16 cellular contexts compared by ENCODE assay signal in genomic region chr2:164023896-164024295, GRCh38.
"Had no signal": no experiment of that assay in that cellular context is flagged by ENCODE, and none has a peak within 500 bp of the region (broad histone marks: within the 10 kb centered on the region; RNA-seq: fewer than 3 reads in every experiment).

No MANE protein-coding gene starts in this region.

- DNase-seq: activated CD4-positive, alpha-beta T cell treated with anti-CD3 and anti-CD28 coated beads, Interleukin-2, amount 10 ng/mL, durations not matched to agents 7 days and 5 days; activated CD8-positive, alpha-beta memory T cell treated with anti-CD3 and anti-CD28 coated beads, Interleukin-2, amount 50 U/mL, for 48 hours; activated gamma-delta T cell treated with Interleukin-2 at 50 U/mL for 16 hours; activated naive CD8-positive, alpha-beta T cell treated with anti-CD3 and anti-CD28 coated beads for 36 hours; endodermal cell; erythroblast; hypothalamus; kidney; nephron progenitor cell; SK-N-SH; stimulated activated CD4-positive, alpha-beta T cell treated with anti-CD3 and anti-CD28 coated beads, Interleukin-2, amount 100 ng/mL, for 48 hours; T-cell; T-helper 9 cell; trophoblast cell had no signal

- H3K27me3 Mint-ChIP-seq: activated CD4-positive, alpha-beta T cell treated with anti-CD3 and anti-CD28 coated beads, Interleukin-2, amount 10 ng/mL, durations not matched to agents 7 days and 5 days; activated naive CD8-positive, alpha-beta T cell treated with anti-CD3 and anti-CD28 coated beads for 36 hours; stimulated activated memory B cell treated with anti-CD40 and anti-IgM and Interleukin-4, amounts not matched to agents 10 μg/mL and 1 μg/mL and 100 μg/mL, for 72 hours; T-cell had no signal

- H3K27ac Mint-ChIP-seq: activated CD4-positive, alpha-beta T cell treated with anti-CD3 and anti-CD28 coated beads, Interleukin-2, amount 10 ng/mL, durations not matched to agents 7 days and 5 days; activated naive CD8-positive, alpha-beta T cell treated with anti-CD3 and anti-CD28 coated beads for 36 hours; endodermal cell; nephron progenitor cell; stimulated activated memory B cell treated with anti-CD40 and anti-IgM and Interleukin-4, amounts not matched to agents 10 μg/mL and 1 μg/mL and 100 μg/mL, for 72 hours; T-cell had no signal

- H3K9me3 Mint-ChIP-seq: endodermal cell; nephron progenitor cell; stimulated activated memory B cell treated with anti-CD40 and anti-IgM and Interleukin-4, amounts not matched to agents 10 μg/mL and 1 μg/mL and 100 μg/mL, for 72 hours had no signal

- H3K4me3 ChIP-seq: dorsolateral prefrontal cortex had no signal

- H3K9me3 ChIP-seq: SK-N-SH had no signal

- H3K4me3 Mint-ChIP-seq: activated CD4-positive, alpha-beta T cell treated with anti-CD3 and anti-CD28 coated beads, Interleukin-2, amount 10 ng/mL, durations not matched to agents 7 days and 5 days; activated naive CD8-positive, alpha-beta T cell treated with anti-CD3 and anti-CD28 coated beads for 36 hours; endodermal cell; nephron progenitor cell; stimulated activated memory B cell treated with anti-CD40 and anti-IgM and Interleukin-4, amounts not matched to agents 10 μg/mL and 1 μg/mL and 100 μg/mL, for 72 hours; T-cell had no signal

- H3K36me3 Mint-ChIP-seq: activated naive CD8-positive, alpha-beta T cell treated with anti-CD3 and anti-CD28 coated beads for 36 hours; stimulated activated memory B cell treated with anti-CD40 and anti-IgM and Interleukin-4, amounts not matched to agents 10 μg/mL and 1 μg/mL and 100 μg/mL, for 72 hours; T-cell had no signal

- H3K4me1 Mint-ChIP-seq: activated CD4-positive, alpha-beta T cell treated with anti-CD3 and anti-CD28 coated beads, Interleukin-2, amount 10 ng/mL, durations not matched to agents 7 days and 5 days; activated naive CD8-positive, alpha-beta T cell treated with anti-CD3 and anti-CD28 coated beads for 36 hours; endodermal cell; nephron progenitor cell; stimulated activated memory B cell treated with anti-CD40 and anti-IgM and Interleukin-4, amounts not matched to agents 10 μg/mL and 1 μg/mL and 100 μg/mL, for 72 hours; T-cell had no signal

- ATAC-seq: stimulated activated memory B cell treated with anti-CD40 and anti-IgM and Interleukin-4, amounts not matched to agents 10 μg/mL and 1 μg/mL and 100 μg/mL, for 72 hours; T-cell had no signal

- H3K27me3 ChIP-seq: dorsolateral prefrontal cortex had no signal
